In genomic region chr3:5568451-5568850, GRCh38 we compare ENCODE assay signal across 11 cellular contexts.
DNase-seq lines count a peak whose midpoint lies in the region; ATAC-seq and TF ChIP-seq lines count a peak whose summit lies in the region.
"Had no signal": no experiment of that assay in that cellular context is flagged by ENCODE, and none has a peak within 500 bp of the region (broad histone marks: within the 10 kb centered on the region; RNA-seq: fewer than 3 reads in every experiment).

No MANE protein-coding gene starts in this region.

- no peak overlapping the region for H3K9ac ChIP-seq in Loucy (ENCODE audit: low read depth, low read length, poor library complexity, severe bottlenecking)
- no peak overlapping the region for H3K9ac ChIP-seq in colonic mucosa (ENCODE audit: low read depth in 2 of 2, low read length in 2 of 2)

- no peaks in the 10 kb centered on the region for H3K36me3 ChIP-seq in breast epithelium
- no peaks in the 10 kb centered on the region for H3K36me3 ChIP-seq in Loucy (ENCODE audit: insufficient read depth, low read length)
- H3K36me3 ChIP-seq in colonic mucosa: no peaks in the 10 kb centered on the region

- H3K27me3 ChIP-seq in breast epithelium (no peaks in the 10 kb centered on the region), Loucy (ENCODE audit: insufficient read depth, low read length, poor library complexity, severe bottlenecking) (no peaks in the 10 kb centered on the region), colonic mucosa (no peaks in the 10 kb centered on the region)

- no peaks in the 10 kb centered on the region for H3F3A ChIP-seq in Loucy (ENCODE audit: low read depth)

- intact Hi-C loops in MCF 10A (cut with micrococcal nuclease): no loop called here
- intact Hi-C loops in breast epithelium (cut with DNase I; ENCODE audit: low total_unique reads): no loop called here
- intact Hi-C loops in colonic mucosa (cut with DNase I): loop anchor here (5.0 to 10.0 kb wide), 2 partner anchors 164 to 264 kb away; no protein-coding TSS in a partner anchor

- peak; percentile 15 for TF ChIP-seq CTCF in MCF 10A (IDR thresholded peaks at IDR 0.05; ENCODE audit: unreplicated experiment)
- no peak for TF ChIP-seq CTCF in breast epithelium (IDR thresholded peaks at IDR 0.05)
- TF ChIP-seq CTCF in Loucy (conservative IDR thresholded peaks at IDR 0.05; ENCODE audit: low read length): peak; percentile 33; the same call in 1 of the 2 replicates
- TF ChIP-seq CTCF in colonic mucosa (IDR thresholded peaks at IDR 0.05): peak; percentile 36
- peak; percentile 37 for TF ChIP-seq CTCF in type B pancreatic cell (conservative IDR thresholded peaks at IDR 0.05)

- no peaks in the 10 kb centered on the region for H3K27me3 Mint-ChIP-seq in MCF 10A (ENCODE audit: insufficient read depth, unreplicated experiment)
- H3K27me3 Mint-ChIP-seq in type B pancreatic cell: no peaks in the 10 kb centered on the region

- no peak overlapping the region for H3K27ac Mint-ChIP-seq in MCF 10A (ENCODE audit: low read depth, unreplicated experiment)
- no peak overlapping the region for H3K27ac Mint-ChIP-seq in type B pancreatic cell
- H3K27ac Mint-ChIP-seq: activated naive CD4-positive, alpha-beta T cell treated with anti-CD3 and anti-CD28 coated beads, Interleukin-2, amount 50 U/mL, for 24 hours; nephron had no signal

- H3K36me3 Mint-ChIP-seq in MCF 10A (ENCODE audit: insufficient read depth, unreplicated experiment) (no peaks in the 10 kb centered on the region), type B pancreatic cell (no peaks in the 10 kb centered on the region)
- H3K36me3 Mint-ChIP-seq: activated naive CD4-positive, alpha-beta T cell treated with anti-CD3 and anti-CD28 coated beads, Interleukin-2, amount 50 U/mL, for 24 hours had no signal

- no peak for ATAC-seq in HG03108 (IDR thresholded peaks at IDR 0.05; ENCODE audit: unreplicated experiment)

- CTCF ChIA-PET in MCF 10A (lab: Yijun Ruan, JAX): interaction anchor here (0.7 to 1.0 kb wide), 3 partner anchors 34 to 1229 kb away, joined by 3 to 5 read pairs (median 3); no protein-coding TSS in a partner anchor

- TF ChIP-seq POLR2A in breast epithelium (IDR thresholded peaks at IDR 0.05): no peak

- no peaks in the 10 kb centered on the region for H4K20me1 ChIP-seq in Loucy (ENCODE audit: insufficient read depth, low read length, poor library complexity, severe bottlenecking)

- H3K9me3 ChIP-seq in breast epithelium: no peaks in the 10 kb centered on the region
- no peaks in the 10 kb centered on the region for H3K9me3 ChIP-seq in Loucy (ENCODE audit: insufficient read depth, low read depth, low read length)
- no peaks in the 10 kb centered on the region for H3K9me3 ChIP-seq in colonic mucosa

- H3K4me1 Mint-ChIP-seq in MCF 10A (ENCODE audit: insufficient read depth, unreplicated experiment) (no peaks in the 10 kb centered on the region), type B pancreatic cell (ENCODE audit: unreplicated experiment) (no peaks in the 10 kb centered on the region)
- H3K4me1 Mint-ChIP-seq: activated naive CD4-positive, alpha-beta T cell treated with anti-CD3 and anti-CD28 coated beads, Interleukin-2, amount 50 U/mL, for 24 hours; nephron had no signal

- H3K9me3 Mint-ChIP-seq in MCF 10A (ENCODE audit: unreplicated experiment): peaks cover 7% of the 10 kb centered on the region
- H3K9me3 Mint-ChIP-seq in type B pancreatic cell: no peaks in the 10 kb centered on the region
- H3K9me3 Mint-ChIP-seq: nephron had no signal

- H3K4me3 Mint-ChIP-seq in MCF 10A (ENCODE audit: unreplicated experiment): no peak overlapping the region
- no peak overlapping the region for H3K4me3 Mint-ChIP-seq in type B pancreatic cell
- H3K4me3 Mint-ChIP-seq: activated naive CD4-positive, alpha-beta T cell treated with anti-CD3 and anti-CD28 coated beads, Interleukin-2, amount 50 U/mL, for 24 hours; nephron had no signal

- H3K27ac ChIP-seq in breast epithelium (no peak overlapping the region), colonic mucosa (no peak overlapping the region)

- H3K9me2 ChIP-seq in Loucy (replicated peaks; ENCODE audit: low read depth, low read length): no peaks in the 10 kb centered on the region

- H3K79me2 ChIP-seq in Loucy (ENCODE audit: insufficient read depth, low read length): no peaks in the 10 kb centered on the region

- H3K4me3 ChIP-seq in breast epithelium: no peak overlapping the region
- H3K4me3 ChIP-seq in Loucy (ENCODE audit: low read length, poor library complexity, severe bottlenecking): no peak overlapping the region
- H3K4me3 ChIP-seq in colonic mucosa: no peak overlapping the region

- DNase-seq in MCF 10A (ENCODE audit: unreplicated experiment): peak; percentile 12
- no peak for DNase-seq in breast epithelium (ENCODE audit: low spot score in 2 of 2)
- peak; percentile 52 for DNase-seq in colonic mucosa
- DNase-seq in type B pancreatic cell (ENCODE audit: extremely low spot score, unreplicated experiment): no peak
- no peak for DNase-seq in SHP77 (lab: John Stamatoyannopoulos, UW)
- DNase-seq in DMS79 treated with DMSO at 0.1 percent for 48 hours (lab: John Stamatoyannopoulos, UW): no peak
- DNase-seq: GF-D8 had no signal

- H3K4me1 ChIP-seq in breast epithelium (no peaks in the 10 kb centered on the region), Loucy (ENCODE audit: insufficient read depth, low read length, poor library complexity, severe bottlenecking) (no peaks in the 10 kb centered on the region), colonic mucosa (no peaks in the 10 kb centered on the region)

- no TSS peak for BruUV-seq in MCF 10A (replicated peaks; lab: Mats Ljungman, UMichigan)

- POLR2A ChIA-PET in MCF 10A (lab: Yijun Ruan, JAX): interaction anchor here (0.6 kb wide), 1 partner anchor 197 kb away, joined by 3 read pairs; no protein-coding TSS in a partner anchor

- no peak overlapping the region for H3K4me2 ChIP-seq in Loucy (ENCODE audit: low read depth, low read length, poor library complexity, severe bottlenecking)

- no peak overlapping the region for H2AFZ ChIP-seq in Loucy (ENCODE audit: low read length)

Comparison
In these comparisons a context has a peak if more than half of its experiments do, and no peak if none do; other contexts are left out.
1. DNase-seq: peak in MCF 10A (single experiment) and colonic mucosa (single experiment); none in breast epithelium (0 of 2), type B pancreatic cell (single experiment), SHP77 (0 of 2) and DMS79 treated with DMSO at 0.1 percent for 48 hours (single experiment).
2. CTCF ChIP-seq: peak in MCF 10A (single experiment), Loucy (single experiment), colonic mucosa (single experiment) and type B pancreatic cell (single experiment); none in breast epithelium (0 of 3).